12 cellular contexts compared by ENCODE assay signal in the genomic region with DNA sequence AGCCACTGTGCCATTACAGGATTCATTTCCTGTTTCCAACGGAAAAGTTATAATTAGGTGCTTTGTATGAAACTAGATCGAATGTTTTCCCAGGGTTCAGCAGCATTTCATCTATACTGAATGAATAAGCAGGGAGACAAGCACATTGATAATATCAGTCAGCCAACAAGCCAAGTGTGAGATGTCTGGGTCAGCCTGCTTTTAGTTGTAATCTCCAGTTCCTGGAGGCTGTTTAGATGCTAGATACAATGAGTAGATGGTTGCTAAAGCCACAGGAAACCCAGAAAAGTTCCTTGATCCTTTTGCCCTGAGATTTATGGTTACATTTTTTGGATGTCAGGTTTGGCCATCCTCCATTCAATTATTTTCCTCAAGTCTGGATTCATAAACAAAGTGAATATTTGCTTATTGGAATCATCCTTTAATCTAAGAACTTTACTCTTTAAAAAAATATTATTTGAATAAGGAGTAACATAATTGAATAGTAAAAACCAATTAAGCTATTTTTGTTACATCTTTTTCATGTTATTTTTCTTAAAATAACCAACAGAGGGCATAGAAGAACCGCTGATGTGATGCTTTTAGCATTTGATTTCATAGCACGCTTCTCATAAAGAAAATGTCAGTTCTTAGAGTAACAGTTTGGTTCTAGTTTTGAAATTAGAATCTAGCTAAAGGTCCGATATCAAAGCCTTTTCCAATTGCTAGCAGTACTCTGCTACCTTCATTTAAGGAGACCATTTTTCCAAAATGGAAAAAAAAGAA.
DNase-seq lines count a peak whose midpoint lies in the region; ATAC-seq, FAIRE-seq and TF ChIP-seq lines count a peak whose summit lies in the region.
"Had no signal": no experiment of that assay in that cellular context is flagged by ENCODE, and none has a peak within 500 bp of the region (broad histone marks: within the 10 kb centered on the region; RNA-seq: fewer than 3 reads in every experiment).

No MANE protein-coding gene starts in this region.

- no peaks in the 10 kb centered on the region for H3K9me3 ChIP-seq in prostate gland
- H3K9me3 ChIP-seq: esophagus squamous epithelium, tibial artery had no signal

- no peak for TF ChIP-seq POLR2A in prostate gland (IDR thresholded peaks at IDR 0.05)

- H3K27me3 ChIP-seq in prostate gland (replicated peaks; ENCODE audit: insufficient read depth): no peaks in the 10 kb centered on the region
- H3K27me3 ChIP-seq: esophagus squamous epithelium, tibial artery had no signal

- 14% methylated on average over 5 of the region's 5 CpGs for WGBS in prostate gland

- no peak overlapping the region for H3K4me3 ChIP-seq in prostate gland
- H3K4me3 ChIP-seq: esophagus squamous epithelium, tibial artery had no signal

- TF ChIP-seq CTCF in prostate gland (IDR thresholded peaks at IDR 0.05): peak in 2 of 4 experiments; percentile 30

- FAIRE-seq in frontal cortex (lab: Jason Lieb, UNC): peak; percentile 89

- no peaks in the 10 kb centered on the region for H3K4me1 ChIP-seq in prostate gland (replicated peaks)
- H3K4me1 ChIP-seq: esophagus squamous epithelium had no signal

- DNase-seq in AML-193 (lab: John Stamatoyannopoulos, UW) (peak; percentile 42 to 55), HT-29 (ENCODE audit: low spot score) (peak; percentile 8), SK-N-DZ (ENCODE audit: low spot score) (peak; percentile 16), frontal cortex (ENCODE audit: low spot score in 2 of 2) (no peak), left lobe of liver (ENCODE audit: low spot score) (no peak), prostate gland (ENCODE audit: low spot score) (no peak), NCI-H446 treated with DMSO at 0.1 percent for 48 hours (lab: John Stamatoyannopoulos, UW) (no peak)
- DNase-seq: esophagus squamous epithelium; naive B cell; stimulated activated CD4-positive, alpha-beta T cell treated with anti-CD3 and anti-CD28 coated beads, Interleukin-4, amount 100 ng/mL, for 24 hours; tibial artery had no signal

- H3K27ac ChIP-seq in prostate gland: no peak overlapping the region
- H3K27ac ChIP-seq: esophagus squamous epithelium, tibial artery had no signal

- intact Hi-C loops in prostate gland (cut with DNase I): loop anchor here (5.0 kb wide), 1 partner anchor 1176 kb away; no protein-coding TSS in a partner anchor

- no peak for ATAC-seq in left lobe of liver
- ATAC-seq in HG03025 (IDR thresholded peaks at IDR 0.05; ENCODE audit: low FRiP score, unreplicated experiment): no peak

- no peaks in the 10 kb centered on the region for H3K36me3 ChIP-seq in prostate gland
- H3K36me3 ChIP-seq: esophagus squamous epithelium, tibial artery had no signal

Comparison
In these comparisons a context has a peak if more than half of its experiments do, and no peak if none do; other contexts are left out.
1. DNase-seq: peak in AML-193 (2 of 2), HT-29 (single experiment) and SK-N-DZ (single experiment); none in frontal cortex (0 of 2), left lobe of liver (single experiment), prostate gland (single experiment) and NCI-H446 treated with DMSO at 0.1 percent for 48 hours (single experiment).